Comparison of ENCODE assay signal across 19 cellular contexts in genomic region chr11:82730286-82730685, GRCh38. TPM values are rescaled to one million over a fixed set of nuclear protein-coding genes. Genes with fewer than 3 reads are reported as not detected.
DNase-seq lines count a peak whose midpoint lies in the region; ATAC-seq and TF ChIP-seq lines count a peak whose summit lies in the region.
"Had no signal": no experiment of that assay in that cellular context is flagged by ENCODE, and none has a peak within 500 bp of the region (broad histone marks: within the 10 kb centered on the region; RNA-seq: fewer than 3 reads in every experiment).

No MANE protein-coding gene starts in this region.

- H3K27ac Mint-ChIP-seq in brain (peak overlapping the region; percentile 7 to 95 (median 60)), neural crest cell (ENCODE audit: unreplicated experiment) (no peak overlapping the region)
- H3K27ac Mint-ChIP-seq: CD4-positive, alpha-beta memory T cell; HFFc6 had no signal

- ATAC-seq in GM19324 (IDR thresholded peaks at IDR 0.05; ENCODE audit: low FRiP score, unreplicated experiment) = no peak

- H3K27me3 Mint-ChIP-seq in brain = peaks cover 21% of the 10 kb centered on the region
- H3K27me3 Mint-ChIP-seq in neural crest cell (ENCODE audit: low read depth) = peaks cover 66% of the 10 kb centered on the region

- H3K4me1 Mint-ChIP-seq in brain (peaks cover 49% of the 10 kb centered on the region), neural crest cell (peaks cover 25% of the 10 kb centered on the region)

- H3K27me3 ChIP-seq in dorsolateral prefrontal cortex = peaks cover 0 to 8% (median 0%) of the 10 kb centered on the region in 45 donors

- peak overlapping the region in 54 of 59 donors; percentile 0 to 88 (median 78) for H3K4me3 ChIP-seq in dorsolateral prefrontal cortex
- H3K4me3 ChIP-seq: HAP-1 had no signal

- DNase-seq in dorsolateral prefrontal cortex (no peak), neural crest cell (ENCODE audit: low read depth, low spot score) (no peak), Kasumi-1 (lab: John Stamatoyannopoulos, UW) (no peak), NOMO-1 treated with dmso at 0.1 percent for 144 hours (lab: John Stamatoyannopoulos, UW; ENCODE audit: unreplicated experiment) (no peak)
- DNase-seq: Calu3; CD4-positive, alpha-beta memory T cell; COR-L47; DMS53; DMS79 treated with DMSO at 0.1 percent for 48 hours; GF-D8; GOT3; HFFc6 had no signal

- H3K27ac ChIP-seq in dorsolateral prefrontal cortex = peak overlapping the region in 35 of 59 donors; percentile 24 to 98 (median 95)

- TF ChIP-seq CTCF in brain (conservative IDR thresholded peaks at IDR 0.05) (no peak), dorsolateral prefrontal cortex (IDR thresholded peaks at IDR 0.05 in 54 of 56, conservative IDR thresholded peaks at IDR 0.05 in 2 of 56; ENCODE audit: low read depth in 1 of 56, partially characterized antibody in 56 of 56) (no peak), neural crest cell (conservative IDR thresholded peaks at IDR 0.05) (no peak)

- H3K9me3 Mint-ChIP-seq in brain (peaks cover 0 to under 1% (median 0%) of the 10 kb centered on the region in 5 experiments), neural crest cell (no peaks in the 10 kb centered on the region)
- H3K9me3 Mint-ChIP-seq: HFFc6 had no signal

- intact Hi-C loops in dorsolateral prefrontal cortex (cut with DNase I) = loop anchor here (5.0 to 10.0 kb wide), 3 partner anchors 65 to 132 kb away; no protein-coding TSS in a partner anchor

- H3K4me3 Mint-ChIP-seq in brain = peak overlapping the region; percentile 76 to 91 (median 85)
- H3K4me3 Mint-ChIP-seq in neural crest cell = peak overlapping the region; percentile 35
- H3K4me3 Mint-ChIP-seq: HFFc6 had no signal

- H3K36me3 Mint-ChIP-seq in brain = peaks cover 12% of the 10 kb centered on the region
- no peaks in the 10 kb centered on the region for H3K36me3 Mint-ChIP-seq in neural crest cell (ENCODE audit: low read depth)

RNA-seq across cellular contexts. Expression of gene FAM181B, which starts 3.4 kb away (rescaled TPM):
- polyA plus RNA-seq in brain (ENCODE audit: insufficient read depth, low read depth, low replicate concordance) = 6.2 TPM
- total RNA-seq in dorsolateral prefrontal cortex (10 to 100 TPM; 11.4 to 62.1 (median 20.1) TPM), neural crest cell (5.3 and 5.5 TPM in 2 replicates)
- total RNA-seq: A172, A673, G401, HFFc6 had no signal
- polyA plus RNA-seq: BJ; CD4-positive, alpha-beta memory T cell had no signal
